1 cellular context compared by ENCODE assay signal in the genomic region with DNA sequence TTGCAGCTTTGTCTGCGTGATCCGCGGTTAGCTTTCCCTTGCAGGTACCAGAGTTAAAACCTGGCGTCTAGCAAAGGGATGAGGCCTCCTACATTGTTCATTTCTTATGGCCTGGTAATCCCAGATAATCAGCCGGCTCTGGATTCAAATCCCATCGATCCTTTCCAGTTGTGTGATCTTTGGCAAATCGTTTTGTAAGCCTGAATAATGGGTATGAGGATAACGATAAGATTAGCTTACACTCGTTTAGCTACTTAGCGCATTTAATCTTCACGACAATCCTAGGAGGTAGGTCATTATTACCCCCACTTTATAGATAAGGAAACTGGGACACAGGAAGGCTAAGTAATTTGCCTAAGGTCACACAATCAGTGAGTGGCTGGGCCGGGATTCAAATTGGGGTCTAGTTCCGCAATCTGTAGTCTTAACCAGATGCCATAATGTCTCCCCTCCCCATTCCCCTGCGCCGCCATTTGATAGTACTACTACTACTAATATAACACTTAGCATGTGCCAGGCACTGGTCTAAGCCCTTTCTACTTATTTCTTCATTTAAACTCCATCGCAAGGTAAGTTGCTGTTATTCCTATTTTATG.
TF ChIP-seq lines count a peak whose summit lies in the region.

No MANE protein-coding gene starts in this region.

TF ChIP-seq in endothelial cell of umbilical vein, 7 proteins besides CTCF, POLR2A, EP300 and RAD21:
- TF ChIP-seq GATA2 (IDR thresholded peaks at IDR 0.05; ENCODE audit: insufficient read depth, insufficient read length, low read depth, low read length) (no peak), MYC (IDR thresholded peaks at IDR 0.05; ENCODE audit: low read depth, low read length) (no peak)
